In the genomic region with DNA sequence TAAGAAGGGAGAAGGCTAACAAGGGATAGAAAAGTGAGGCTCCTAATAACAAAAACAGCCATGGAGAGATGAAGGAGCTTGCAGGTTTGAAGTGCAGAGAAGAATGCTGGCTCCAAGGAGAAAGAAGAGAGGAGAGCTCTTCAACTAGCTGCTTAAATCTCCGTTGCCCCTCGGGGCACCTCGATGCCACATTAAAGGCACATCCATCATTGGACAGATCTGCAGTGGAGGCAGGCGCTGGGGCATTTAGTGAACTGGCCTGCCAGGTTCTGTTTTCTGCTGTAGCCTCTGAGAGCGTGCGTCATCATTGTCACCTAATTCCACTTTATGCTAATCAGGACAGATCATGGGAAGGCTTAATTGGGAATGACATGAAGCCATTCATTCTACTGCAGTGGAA, we compare ENCODE assay signal across 5 cellular contexts.
"Had no signal": no experiment of that assay in that cellular context is flagged by ENCODE, and none has a peak within 500 bp of the region (broad histone marks: within the 10 kb centered on the region; RNA-seq: fewer than 3 reads in every experiment).

No MANE protein-coding gene starts in this region.

- H3K36me3 Mint-ChIP-seq: IgD-negative memory B cell had no signal

- H3K27ac ChIP-seq: GM23248 had no signal

- H3K4me3 ChIP-seq: GM23248 had no signal

- H3K9me3 Mint-ChIP-seq: H9 had no signal

- H3K4me3 Mint-ChIP-seq: H9, IgD-negative memory B cell had no signal

- H3K9ac ChIP-seq: GM23248 had no signal

- H2AFZ ChIP-seq: GM23248 had no signal

- DNase-seq: GM23248, H9, HCEC 1CT, KBM-7 had no signal

- H3K4me1 Mint-ChIP-seq: IgD-negative memory B cell had no signal

- H3K27ac Mint-ChIP-seq: H9, IgD-negative memory B cell had no signal

- H3K27me3 Mint-ChIP-seq: IgD-negative memory B cell had no signal
